ENCODE assay signal across 1 cellular context in genomic region chr20:44188752-44189151, GRCh38.
TF ChIP-seq lines count a peak whose summit lies in the region.

No MANE protein-coding gene starts in this region.

TF ChIP-seq in K562, 482 proteins besides CTCF, POLR2A, EP300 and RAD21:
- TF ChIP-seq CEBPG (CRISPR knock-in tag; IDR thresholded peaks at IDR 0.05) = no peak
- TF ChIP-seq CEBPG (tag; conservative IDR thresholded peaks at IDR 0.05 in 1 of 2, IDR thresholded peaks at IDR 0.05 in 1 of 2) = peak in 1 of 2 experiments; percentile 36; a peak in 1 of 4 replicates
- TF ChIP-seq CEBPB (tag; IDR thresholded peaks at IDR 0.05) = peak; percentile 82
- no peak for TF ChIP-seq TEAD2 (tag; IDR thresholded peaks at IDR 0.05)
- peak; percentile 69 for TF ChIP-seq PKNOX1 (IDR thresholded peaks at IDR 0.05)
